In genomic region chr18:8699126-8699525, GRCh38 we compare ENCODE assay signal across 17 cellular contexts. TPM values are rescaled to one million over a fixed set of nuclear protein-coding genes. Genes with fewer than 3 reads are reported as not detected.
DNase-seq lines count a peak whose midpoint lies in the region; ATAC-seq, FAIRE-seq and TF ChIP-seq lines count a peak whose summit lies in the region.
"Had no signal": no experiment of that assay in that cellular context is flagged by ENCODE, and none has a peak within 500 bp of the region (broad histone marks: within the 10 kb centered on the region; RNA-seq: fewer than 3 reads in every experiment).

No MANE protein-coding gene starts in this region.

- no peak overlapping the region for H3K4me3 Mint-ChIP-seq in stimulated activated memory B cell treated with anti-CD40 and anti-IgM and Interleukin-4, amounts not matched to agents 10 μg/mL and 1 μg/mL and 100 μg/mL, for 72 hours
- no peak overlapping the region for H3K4me3 Mint-ChIP-seq in osteocyte (ENCODE audit: unreplicated experiment)
- H3K4me3 Mint-ChIP-seq: CD4-positive, alpha-beta T cell; GM23338 had no signal

- H3K36me3 ChIP-seq in IMR-90 (ENCODE audit: control insufficient read depth, insufficient read depth, low read length), result no peaks in the 10 kb centered on the region
- H3K36me3 ChIP-seq in thyroid gland, result no peaks in the 10 kb centered on the region

- TF ChIP-seq POLR2A in IMR-90 (IDR thresholded peaks at IDR 0.05; ENCODE audit: low read depth, low read length), result no peak
- TF ChIP-seq POLR2A in thyroid gland (IDR thresholded peaks at IDR 0.05), result no peak

- TF ChIP-seq CTCF in IMR-90 (conservative IDR thresholded peaks at IDR 0.05; ENCODE audit: low read depth, low read length) (no peak), osteocyte (IDR thresholded peaks at IDR 0.05) (no peak), thyroid gland (IDR thresholded peaks at IDR 0.05) (no peak)

- no peak overlapping the region for H2AK9ac ChIP-seq in IMR-90 (replicated peaks; ENCODE audit: low read depth, low read length, poor library complexity)

- H2AK5ac ChIP-seq in IMR-90 (ENCODE audit: low read depth, low read length), result peak overlapping the region; percentile 91; the same call in 1 of the 2 replicates

- peak overlapping the region; percentile 13 for H3K27ac Mint-ChIP-seq in stimulated activated memory B cell treated with anti-CD40 and anti-IgM and Interleukin-4, amounts not matched to agents 10 μg/mL and 1 μg/mL and 100 μg/mL, for 72 hours
- no peak overlapping the region for H3K27ac Mint-ChIP-seq in osteocyte (ENCODE audit: unreplicated experiment)
- H3K27ac Mint-ChIP-seq: CD4-positive, alpha-beta T cell; GM23338 had no signal

- H3K4me1 ChIP-seq in IMR-90 (ENCODE audit: control insufficient read depth, insufficient read depth, low read length), result peaks cover 14% of the 10 kb centered on the region
- H3K4me1 ChIP-seq in thyroid gland, result peaks cover 3 to 4% of the 10 kb centered on the region in 2 donors

- peaks cover 34% of the 10 kb centered on the region for H3K27me3 Mint-ChIP-seq in stimulated activated memory B cell treated with anti-CD40 and anti-IgM and Interleukin-4, amounts not matched to agents 10 μg/mL and 1 μg/mL and 100 μg/mL, for 72 hours
- H3K27me3 Mint-ChIP-seq in osteocyte (ENCODE audit: unreplicated experiment), result no peaks in the 10 kb centered on the region

- H4K5ac ChIP-seq in IMR-90 (ENCODE audit: low read depth, low read length), result no peak overlapping the region

- in situ Hi-C loops in IMR-90 (cut with MboI; ENCODE audit: low sequenced_read_pairs), result no loop called here

- ATAC-seq in IMR-90 (ENCODE audit: low read depth) (no peak), GM18873 (IDR thresholded peaks at IDR 0.05; ENCODE audit: low FRiP score, unreplicated experiment) (no peak)
- ATAC-seq in stimulated activated memory B cell treated with anti-CD40 and anti-IgM and Interleukin-4, amounts not matched to agents 10 μg/mL and 1 μg/mL and 100 μg/mL, for 72 hours, result no peak
- ATAC-seq: GM23338 had no signal

- H4K8ac ChIP-seq in IMR-90 (ENCODE audit: low read depth in 2 of 2, low read length in 2 of 2), result no peak overlapping the region

- H2AFZ ChIP-seq in IMR-90 (replicated peaks; ENCODE audit: low read length, poor library complexity), result no peak overlapping the region
- H2AFZ ChIP-seq: GM23338 had no signal

- H3K4me3 ChIP-seq in IMR-90 (ENCODE audit: insufficient read depth, low read depth, low read length), result no peak overlapping the region
- no peak overlapping the region for H3K4me3 ChIP-seq in thyroid gland (replicated peaks in 1 of 3)
- H3K4me3 ChIP-seq: GM23338 had no signal

- 0 out of 3 replicates have a peak overlapping the region, but pooled peaks have one; percentile 84 for H2BK15ac ChIP-seq in IMR-90 (ENCODE audit: low read depth, low read length)

- H3K27ac ChIP-seq in IMR-90 (ENCODE audit: insufficient read depth, low read length) (no peak overlapping the region), thyroid gland (no peak overlapping the region)
- H3K27ac ChIP-seq: C4-2B had no signal

- CTCF ChIA-PET in IMR-90 (lab: Yijun Ruan, JAX), result no interaction called here

- no peaks in the 10 kb centered on the region for H4K20me1 ChIP-seq in IMR-90 (ENCODE audit: insufficient read depth, low read length)

- peaks cover 15% of the 10 kb centered on the region for H3K9me1 ChIP-seq in IMR-90 (ENCODE audit: insufficient read depth, low read length)

- no peak for TF ChIP-seq RAD21 in IMR-90 (IDR thresholded peaks at IDR 0.05; ENCODE audit: low read length)

- no peak overlapping the region for H3K9ac ChIP-seq in IMR-90 (ENCODE audit: low read depth, low read length)

- no peak overlapping the region for H3K14ac ChIP-seq in IMR-90 (replicated peaks; ENCODE audit: low read depth, low read length)

- H3K9me3 Mint-ChIP-seq in stimulated activated memory B cell treated with anti-CD40 and anti-IgM and Interleukin-4, amounts not matched to agents 10 μg/mL and 1 μg/mL and 100 μg/mL, for 72 hours, result no peaks in the 10 kb centered on the region
- no peaks in the 10 kb centered on the region for H3K9me3 Mint-ChIP-seq in osteocyte (ENCODE audit: unreplicated experiment)
- H3K9me3 Mint-ChIP-seq: CD4-positive, alpha-beta T cell; GM23338 had no signal

- H3K23ac ChIP-seq in IMR-90 (ENCODE audit: low read depth, low read length), result no peak overlapping the region

- H3K56ac ChIP-seq in IMR-90 (ENCODE audit: extremely low read depth, insufficient read depth, low read length), result no peak overlapping the region

- no peak overlapping the region; the same call in 1 of the 2 replicates for H2BK120ac ChIP-seq in IMR-90 (ENCODE audit: low read depth, low read length)

- no peak overlapping the region for H3K4me2 ChIP-seq in IMR-90 (ENCODE audit: low read depth, low read length)
- H3K4me2 ChIP-seq: GM23338 had no signal

- whole genome bisulfite sequencing in IMR-90 (ENCODE audit: extremely low coverage in 2 of 2, insufficient read length in 1 of 2), 2 experiments, result no CpG with 5 or more reads among the region's 7 CpGs
- WGBS in thyroid gland, 2 donors, result 91 to 95% methylated on average over 7 of the region's 7 CpGs

- no peak overlapping the region for H2BK20ac ChIP-seq in IMR-90 (ENCODE audit: low read depth, low read length)

- peak overlapping the region; percentile 79; the same call in 1 of the 2 replicates for H3K4ac ChIP-seq in IMR-90 (ENCODE audit: low read depth, low read length)

- H3K27me3 ChIP-seq in IMR-90 (ENCODE audit: control insufficient read depth, insufficient read depth, low read length) (no peaks in the 10 kb centered on the region), thyroid gland (no peaks in the 10 kb centered on the region)

- H3K36me3 Mint-ChIP-seq in stimulated activated memory B cell treated with anti-CD40 and anti-IgM and Interleukin-4, amounts not matched to agents 10 μg/mL and 1 μg/mL and 100 μg/mL, for 72 hours, result no peaks in the 10 kb centered on the region
- no peaks in the 10 kb centered on the region for H3K36me3 Mint-ChIP-seq in osteocyte (ENCODE audit: unreplicated experiment)

- DNase-seq in IMR-90 (no peak), fibroblast of gingiva (ENCODE audit: low read depth) (peak; percentile 38), osteocyte (ENCODE audit: extremely low spot score, unreplicated experiment) (no peak), thyroid gland (no peak)
- DNase-seq: 8988T; Caco-2; CD4-positive, alpha-beta T cell; HCEC 1CT had no signal

- no peak overlapping the region for H4K91ac ChIP-seq in IMR-90 (ENCODE audit: insufficient read depth, low read depth, low read length)

- no TSS peak for BruUV-seq in IMR-90 (replicated peaks; lab: Mats Ljungman, UMichigan)

- H3K9me3 ChIP-seq in IMR-90 (ENCODE audit: control insufficient read depth, insufficient read depth, low read length), result no peaks in the 10 kb centered on the region
- H3K9me3 ChIP-seq in thyroid gland, result no peaks in the 10 kb centered on the region
- H3K9me3 ChIP-seq: Caco-2 had no signal

- dilution Hi-C loops in IMR-90 (cut with HindIII; ENCODE audit: low sequenced_read_pairs, unreplicated experiment), result loop anchor here (25.0 kb wide), 1 partner anchor 288 kb away; no protein-coding TSS in a partner anchor

- intact Hi-C loops in IMR-90 (cut with micrococcal nuclease) (no loop called here), thyroid gland (cut with DNase I) (no loop called here)

- H3K4me1 Mint-ChIP-seq in stimulated activated memory B cell treated with anti-CD40 and anti-IgM and Interleukin-4, amounts not matched to agents 10 μg/mL and 1 μg/mL and 100 μg/mL, for 72 hours, result peaks cover 25% of the 10 kb centered on the region
- peaks cover 18% of the 10 kb centered on the region for H3K4me1 Mint-ChIP-seq in osteocyte (ENCODE audit: unreplicated experiment)

- no peak overlapping the region for H3K18ac ChIP-seq in IMR-90 (ENCODE audit: low read depth, low read length)

- FAIRE-seq in A204.1 (lab: Jason Lieb, UNC), result peak; percentile 6
- FAIRE-seq: D721Med, G401.6, GM12891, H54 had no signal

- peaks cover 0 to 23% of the 10 kb centered on the region in 2 experiments; a peak in 2 of 4 replicates for H3K79me1 ChIP-seq in IMR-90 (ENCODE audit: low read depth in 1 of 2, low read length in 2 of 2)

- no peak overlapping the region for H2BK5ac ChIP-seq in IMR-90 (ENCODE audit: low read depth, low read length, poor library complexity, severe bottlenecking)

- POLR2A ChIA-PET in IMR-90 (lab: Charles Lee; ENCODE audit: unreplicated experiment), result interaction anchor here (0.6 kb wide), 1 partner anchor 1958 kb away, joined by 4 read pairs; no protein-coding TSS in a partner anchor

TF ChIP-seq in IMR-90, 13 proteins besides CTCF, POLR2A, EP300 and RAD21:
- no peak for TF ChIP-seq MAFK (IDR thresholded peaks at IDR 0.05; ENCODE audit: low read depth, low read length)
- TF ChIP-seq SMC3 (IDR thresholded peaks at IDR 0.05; ENCODE audit: low read depth, low read length), result no peak
- no peak for TF ChIP-seq CHD1 (IDR thresholded peaks at IDR 0.05; ENCODE audit: low read depth, low read length)
- no peak for TF ChIP-seq RFX5 (IDR thresholded peaks at IDR 0.05; ENCODE audit: low read depth, low read length)
- TF ChIP-seq NFE2L2 (IDR thresholded peaks at IDR 0.05; ENCODE audit: low read depth, low read length), result no peak
- no peak for TF ChIP-seq ELK1 (IDR thresholded peaks at IDR 0.05; ENCODE audit: borderline replicate concordance, low read depth, low read length)
- no peak for TF ChIP-seq CEBPB (IDR thresholded peaks at IDR 0.05; ENCODE audit: low read depth, low read length)

RNA-seq across cellular contexts. Expression of gene MTCL1, which starts 6.2 kb away (rescaled TPM):
- total RNA-seq in IMR-90 (2012; rRNA removed), result 29.0 and 38.6 TPM in 2 replicates
- polyA plus RNA-seq in IMR-90 (2012; rRNA removed), result 44.7 and 45.3 TPM in 2 replicates
- 26.0 and 32.1 TPM in 2 replicates for polyA plus RNA-seq in IMR-90 (2012; cell fraction: cytosol; rRNA removed)
- 165 and 175 TPM in 2 replicates for polyA plus RNA-seq in IMR-90 (2012; cell fraction: nucleus; rRNA removed; ENCODE audit: low replicate concordance)
- total RNA-seq in osteocyte, result 56.9 and 58.4 TPM in 2 replicates
- 1 to 10 TPM; 2.0 to 3.2 (median 2.5) TPM for total RNA-seq in thyroid gland
